20 cellular contexts compared by ENCODE assay signal in genomic region chr3:20254268-20255117, GRCh38.
"Had no signal": no experiment of that assay in that cellular context is flagged by ENCODE, and none has a peak within 500 bp of the region (broad histone marks: within the 10 kb centered on the region; RNA-seq: fewer than 3 reads in every experiment).

No MANE protein-coding gene starts in this region.

- H3K4me1 ChIP-seq: gastrocnemius medialis, sigmoid colon, stomach, upper lobe of left lung had no signal

- H3K27ac ChIP-seq: gastrocnemius medialis, left ventricle myocardium inferior, sigmoid colon, stomach, upper lobe of left lung, VCaP had no signal

- H3K9me3 ChIP-seq: ascending aorta, gastrocnemius medialis, heart left ventricle, left ventricle myocardium inferior, stomach, upper lobe of left lung had no signal

- H3K4me3 ChIP-seq: ascending aorta, gastrocnemius medialis, heart left ventricle, left ventricle myocardium inferior, sigmoid colon, stomach, upper lobe of left lung had no signal

- H3K27me3 ChIP-seq: ascending aorta, gastrocnemius medialis, heart left ventricle, sigmoid colon, stomach, upper lobe of left lung had no signal

- H3K36me3 ChIP-seq: ascending aorta, gastrocnemius medialis, heart left ventricle, left ventricle myocardium inferior, sigmoid colon, stomach, upper lobe of left lung had no signal

- ATAC-seq: gastrocnemius medialis; heart left ventricle; stimulated activated effector memory CD8-positive, alpha-beta T cell treated with anti-CD3 and anti-CD28 coated beads, Interleukin-12 subunit alpha, Interleukin-12 subunit beta, amount 100 ng/mL, for 72 hours had no signal

- FAIRE-seq: endometrium, kidney had no signal

- DNase-seq: activated CD4-positive, alpha-beta T cell treated with anti-CD3 and anti-CD28 coated beads, Interleukin-2, amount 50 U/mL, for 4 hours; activated gamma-delta T cell; cerebellar nuclear complex; cortex of kidney; gastrocnemius medialis; heart left ventricle; kidney; left ventricle myocardium inferior; mammary epithelial cell; midbrain; occipital lobe; sigmoid colon; stimulated activated CD4-positive, alpha-beta T cell treated with anti-CD3 and anti-CD28 coated beads, Interleukin-4, amount 100 ng/mL, for 24 hours; stomach; T1000; upper lobe of left lung had no signal
